ENCODE assay signal across 2 cellular contexts in the genomic region with DNA sequence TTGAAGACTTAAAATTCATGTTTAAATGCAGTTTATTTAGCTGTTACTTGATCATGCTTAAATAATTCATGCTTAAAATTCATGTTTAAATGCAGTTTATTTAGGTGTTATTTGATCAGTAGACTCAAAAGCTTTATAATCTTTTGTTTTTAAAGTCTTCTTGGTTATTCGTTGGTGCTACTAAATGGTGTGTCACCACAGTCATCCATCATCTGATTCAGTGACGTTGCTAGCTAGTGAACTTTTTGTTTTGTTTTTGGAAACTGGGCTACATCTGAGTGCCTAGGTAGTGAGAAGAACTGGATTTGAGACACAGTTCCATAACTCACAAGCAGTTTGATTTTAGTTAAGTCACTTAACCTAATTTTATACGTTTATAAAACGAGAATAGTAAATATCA.
TF ChIP-seq lines count a peak whose summit lies in the region.

No MANE protein-coding gene starts in this region.

TF ChIP-seq in IMR-90, 13 proteins besides CTCF, POLR2A, EP300 and RAD21:
- no peak for TF ChIP-seq RCOR1 (IDR thresholded peaks at IDR 0.05; ENCODE audit: insufficient replicate concordance, low read length)
- no peak for TF ChIP-seq MAFK (IDR thresholded peaks at IDR 0.05; ENCODE audit: low read depth, low read length)
- no peak for TF ChIP-seq MXI1 (IDR thresholded peaks at IDR 0.05; ENCODE audit: borderline replicate concordance, low read depth, low read length)

TF ChIP-seq in HepG2, 621 proteins besides CTCF, POLR2A, EP300 and RAD21:
- TF ChIP-seq NONO (IDR thresholded peaks at IDR 0.05), result no peak
- TF ChIP-seq NONO (CRISPR knock-in tag; conservative IDR thresholded peaks at IDR 0.05), result no peak
- no peak for TF ChIP-seq ZNF761 (CRISPR knock-in tag; conservative IDR thresholded peaks at IDR 0.05)
- peak; percentile 40 for TF ChIP-seq RBM22 (optimal IDR thresholded peaks at IDR 0.05; ENCODE audit: low read length)
- TF ChIP-seq HES4 (CRISPR knock-in tag; IDR thresholded peaks at IDR 0.05; ENCODE audit: borderline replicate concordance), result no peak
